10 cellular contexts compared by ENCODE assay signal in the genomic region with DNA sequence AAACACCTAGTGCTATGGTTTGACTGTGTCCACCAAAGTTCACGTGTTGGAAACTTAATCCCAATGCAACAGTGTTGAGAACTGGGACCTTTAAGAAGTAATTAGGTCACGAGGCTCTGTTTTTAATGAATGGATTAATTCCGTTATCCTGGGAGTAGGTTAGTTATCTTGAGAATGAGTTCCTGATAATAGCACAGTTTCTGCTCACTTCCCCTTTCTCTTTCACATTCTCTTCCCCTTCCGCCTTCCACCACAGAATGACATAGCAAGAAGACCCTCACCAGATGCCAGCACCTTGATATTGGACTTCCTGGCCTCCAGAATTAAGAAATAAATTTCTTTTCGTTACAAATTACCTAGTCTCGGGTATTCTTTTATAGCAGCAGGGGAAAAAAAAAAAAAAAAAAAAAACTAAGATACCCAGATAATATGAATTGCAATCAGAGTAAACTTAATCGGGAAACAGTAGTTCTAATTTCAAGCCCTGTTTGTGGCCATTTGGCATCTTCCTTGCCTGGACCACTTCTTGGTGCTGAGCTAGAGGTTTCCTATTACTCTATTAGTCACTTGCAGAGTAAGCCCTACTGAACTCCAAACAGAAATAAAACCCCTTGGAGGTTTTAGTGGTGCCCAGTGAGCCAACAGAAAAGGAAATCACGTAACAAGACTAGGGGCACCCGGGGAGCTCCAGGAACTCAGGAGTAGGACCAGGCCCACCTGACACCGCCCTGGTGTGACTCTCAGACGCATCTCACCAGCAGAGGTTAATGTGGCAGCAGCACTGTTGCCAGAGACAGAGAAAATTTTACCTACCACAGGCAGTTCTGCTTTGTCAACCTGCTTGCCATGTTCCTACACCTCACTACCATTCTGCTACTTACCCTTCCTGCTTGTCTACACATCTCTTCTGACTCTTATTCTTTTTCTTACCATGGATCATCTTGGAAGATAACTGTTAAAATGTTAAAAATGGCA.
DNase-seq lines count a peak whose midpoint lies in the region; ATAC-seq and TF ChIP-seq lines count a peak whose summit lies in the region.
"Had no signal": no experiment of that assay in that cellular context is flagged by ENCODE, and none has a peak within 500 bp of the region (broad histone marks: within the 10 kb centered on the region; RNA-seq: fewer than 3 reads in every experiment).

No MANE protein-coding gene starts in this region.

- DNase-seq in HT1080 (ENCODE audit: low read depth) (peak; percentile 13), T-helper 17 cell (no peak), NCI-H187 treated with DMSO at 0.1 percent for 48 hours (lab: John Stamatoyannopoulos, UW) (no peak), GM19240 (ENCODE audit: insufficient read length, low spot score) (no peak), glutamatergic neuron (no peak)
- no peak for DNase-seq in natural killer cell treated with Interleukin-12 subunit alpha and Interleukin-12 subunit beta and Interleukin-15 and Interleukin-18, amount 100 ng/mL, for 72 hours (ENCODE audit: low spot score)
- DNase-seq: activated CD4-positive, alpha-beta T cell treated with anti-CD3 and anti-CD28 coated beads, Interleukin-2, amount 10 ng/mL, durations not matched to agents 7 days and 5 days had no signal

- no peaks in the 10 kb centered on the region for H3K27me3 Mint-ChIP-seq in T-helper 17 cell
- H3K27me3 Mint-ChIP-seq in natural killer cell treated with Interleukin-12 subunit alpha and Interleukin-12 subunit beta and Interleukin-15 and Interleukin-18, amount 100 ng/mL, for 72 hours = no peaks in the 10 kb centered on the region
- no peaks in the 10 kb centered on the region for H3K27me3 Mint-ChIP-seq in glutamatergic neuron (ENCODE audit: unreplicated experiment)

- no peaks in the 10 kb centered on the region for H3K9me3 ChIP-seq in T-helper 17 cell (ENCODE audit: control insufficient read depth, low read length, poor library complexity, severe bottlenecking)

- H3K4me1 Mint-ChIP-seq in T-helper 17 cell = peaks cover 4% of the 10 kb centered on the region
- peaks cover 10 to 12% of the 10 kb centered on the region in 2 donors for H3K4me1 Mint-ChIP-seq in natural killer cell treated with Interleukin-12 subunit alpha and Interleukin-12 subunit beta and Interleukin-15 and Interleukin-18, amount 100 ng/mL, for 72 hours (ENCODE audit: low read depth in 2 of 2)
- no peaks in the 10 kb centered on the region for H3K4me1 Mint-ChIP-seq in glutamatergic neuron (ENCODE audit: low read depth, unreplicated experiment)
- H3K4me1 Mint-ChIP-seq: activated CD4-positive, alpha-beta T cell treated with anti-CD3 and anti-CD28 coated beads, Interleukin-2, amount 10 ng/mL, durations not matched to agents 7 days and 5 days; brain had no signal

- no peak overlapping the region for H3K4me3 Mint-ChIP-seq in T-helper 17 cell
- H3K4me3 Mint-ChIP-seq in natural killer cell treated with Interleukin-12 subunit alpha and Interleukin-12 subunit beta and Interleukin-15 and Interleukin-18, amount 100 ng/mL, for 72 hours = peak overlapping the region; percentile 20
- H3K4me3 Mint-ChIP-seq in glutamatergic neuron (ENCODE audit: unreplicated experiment) = no peak overlapping the region
- H3K4me3 Mint-ChIP-seq: activated CD4-positive, alpha-beta T cell treated with anti-CD3 and anti-CD28 coated beads, Interleukin-2, amount 10 ng/mL, durations not matched to agents 7 days and 5 days; brain had no signal

- H3K9me3 Mint-ChIP-seq in natural killer cell treated with Interleukin-12 subunit alpha and Interleukin-12 subunit beta and Interleukin-15 and Interleukin-18, amount 100 ng/mL, for 72 hours = no peaks in the 10 kb centered on the region
- H3K9me3 Mint-ChIP-seq in glutamatergic neuron (ENCODE audit: unreplicated experiment) = no peaks in the 10 kb centered on the region
- H3K9me3 Mint-ChIP-seq: brain had no signal

- no peak for TF ChIP-seq CTCF in glutamatergic neuron (IDR thresholded peaks at IDR 0.05; ENCODE audit: partially characterized antibody, unreplicated experiment)

- ATAC-seq in GM18502 (IDR thresholded peaks at IDR 0.05; ENCODE audit: poor library complexity, unreplicated experiment) (peak; percentile 65), T-helper 17 cell (no peak), GM19452 (IDR thresholded peaks at IDR 0.05; ENCODE audit: unreplicated experiment) (no peak)
- no peak for ATAC-seq in natural killer cell treated with Interleukin-12 subunit alpha and Interleukin-12 subunit beta and Interleukin-15 and Interleukin-18, amount 100 ng/mL, for 72 hours

- H3K36me3 Mint-ChIP-seq in T-helper 17 cell (ENCODE audit: low read depth) (no peaks in the 10 kb centered on the region), glutamatergic neuron (ENCODE audit: unreplicated experiment) (no peaks in the 10 kb centered on the region)
- H3K36me3 Mint-ChIP-seq in natural killer cell treated with Interleukin-12 subunit alpha and Interleukin-12 subunit beta and Interleukin-15 and Interleukin-18, amount 100 ng/mL, for 72 hours = no peaks in the 10 kb centered on the region
- H3K36me3 Mint-ChIP-seq: brain had no signal

- H3K27ac Mint-ChIP-seq in T-helper 17 cell = peak overlapping the region; percentile 27
- H3K27ac Mint-ChIP-seq in natural killer cell treated with Interleukin-12 subunit alpha and Interleukin-12 subunit beta and Interleukin-15 and Interleukin-18, amount 100 ng/mL, for 72 hours = peak overlapping the region in 1 of 2 donors; percentile 72
- no peak overlapping the region for H3K27ac Mint-ChIP-seq in glutamatergic neuron (ENCODE audit: unreplicated experiment)
- H3K27ac Mint-ChIP-seq: activated CD4-positive, alpha-beta T cell treated with anti-CD3 and anti-CD28 coated beads, Interleukin-2, amount 10 ng/mL, durations not matched to agents 7 days and 5 days; brain had no signal
